In genomic region chr6:165321150-165321549, GRCh38 we compare ENCODE assay signal across 10 cellular contexts. TPM values are rescaled to one million over a fixed set of nuclear protein-coding genes. Genes with fewer than 3 reads are reported as not detected.
"Had no signal": no experiment of that assay in that cellular context is flagged by ENCODE, and none has a peak within 500 bp of the region (broad histone marks: within the 10 kb centered on the region; RNA-seq: fewer than 3 reads in every experiment).

No MANE protein-coding gene starts in this region.

- H3K27ac ChIP-seq: HL-60 had no signal

- H3K4me3 ChIP-seq: GM23338, HAP-1, K562 had no signal

- H3K36me3 ChIP-seq: HAP-1 had no signal

- H3K4me1 ChIP-seq: HAP-1 had no signal

- FAIRE-seq: H1, K562 had no signal

- ATAC-seq: GM23338, HCT116, K562 had no signal

- H3K9me3 ChIP-seq: HAP-1 had no signal

- DNase-seq: H7, IMR-90, KG1 had no signal

RNA-seq across cellular contexts. Expression of gene C6orf118, which starts 11.7 kb away (rescaled TPM):
- total RNA-seq: H7, HT1080, IMR-90, K562 had no signal
- polyA plus RNA-seq: IMR-90, K562 had no signal
